ENCODE assay signal across 12 cellular contexts in the genomic region with DNA sequence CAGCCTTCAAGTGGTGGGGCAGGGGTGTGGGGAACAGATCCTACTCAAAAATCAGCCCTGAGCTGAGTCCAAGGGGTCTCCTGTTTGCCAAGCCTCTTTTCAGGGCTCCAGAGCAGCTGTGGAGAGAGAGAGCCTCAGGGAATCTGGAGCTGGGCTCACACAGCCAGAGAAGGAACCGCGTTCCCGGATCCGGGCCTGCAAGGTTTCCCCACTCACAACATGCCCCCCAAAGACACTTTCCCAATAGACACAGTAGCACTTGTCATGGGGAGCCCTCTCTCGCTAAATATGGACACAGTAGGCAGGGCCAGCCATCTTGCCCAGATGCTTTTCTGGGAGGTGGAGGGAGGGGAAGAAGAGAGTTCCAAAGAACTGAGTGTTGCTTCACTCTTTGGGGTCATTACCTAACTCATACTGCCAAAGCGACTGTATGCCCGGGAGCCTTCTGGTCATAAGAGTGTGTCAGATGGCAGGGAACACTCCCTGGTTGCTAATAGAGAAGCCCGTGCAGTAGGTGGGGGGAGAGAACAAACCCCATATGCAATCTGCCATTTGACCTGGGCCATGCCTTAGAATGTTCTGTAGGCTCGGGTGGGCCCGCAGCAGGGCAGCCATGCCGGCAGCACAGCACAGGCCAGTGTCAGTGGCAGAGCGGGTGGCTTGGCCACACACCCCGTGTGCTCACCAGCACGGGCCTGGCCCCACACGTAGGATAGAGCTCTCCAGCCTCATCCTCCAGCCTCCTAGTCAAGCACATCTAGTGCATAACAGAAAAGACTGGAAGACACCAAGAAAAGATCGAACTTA.
DNase-seq lines count a peak whose midpoint lies in the region; ATAC-seq and TF ChIP-seq lines count a peak whose summit lies in the region.
"Had no signal": no experiment of that assay in that cellular context is flagged by ENCODE, and none has a peak within 500 bp of the region (broad histone marks: within the 10 kb centered on the region; RNA-seq: fewer than 3 reads in every experiment).

No MANE protein-coding gene starts in this region.

- H3K4me1 ChIP-seq in right lobe of liver = peaks cover 0 to 41% (median 10%) of the 10 kb centered on the region in 4 donors

- H3K27me3 Mint-ChIP-seq in activated naive CD8-positive, alpha-beta T cell treated with anti-CD3 and anti-CD28 coated beads, Interleukin-2, amount 10 ng/mL, durations not matched to agents 7 days and 5 days = no peaks in the 10 kb centered on the region
- H3K27me3 Mint-ChIP-seq in activated naive CD8-positive, alpha-beta T cell treated with anti-CD3 and anti-CD28 coated beads, Interleukin-2, amount 50 U/mL, for 24 hours = no peaks in the 10 kb centered on the region
- no peaks in the 10 kb centered on the region for H3K27me3 Mint-ChIP-seq in MCF 10A (ENCODE audit: insufficient read depth, unreplicated experiment)
- no peaks in the 10 kb centered on the region for H3K27me3 Mint-ChIP-seq in activated CD4-positive, alpha-beta T cell treated with anti-CD3 and anti-CD28 coated beads for 36 hours

- no peaks in the 10 kb centered on the region for H3K9me3 ChIP-seq in right lobe of liver
- H3K9me3 ChIP-seq: adrenal gland had no signal

- H3K4me3 Mint-ChIP-seq in activated naive CD8-positive, alpha-beta T cell treated with anti-CD3 and anti-CD28 coated beads, Interleukin-2, amount 10 ng/mL, durations not matched to agents 7 days and 5 days = no peak overlapping the region
- no peak overlapping the region for H3K4me3 Mint-ChIP-seq in activated naive CD8-positive, alpha-beta T cell treated with anti-CD3 and anti-CD28 coated beads, Interleukin-2, amount 50 U/mL, for 24 hours
- peak overlapping the region; percentile 52 for H3K4me3 Mint-ChIP-seq in MCF 10A (ENCODE audit: unreplicated experiment)
- no peak overlapping the region for H3K4me3 Mint-ChIP-seq in activated CD4-positive, alpha-beta T cell treated with anti-CD3 and anti-CD28 coated beads for 36 hours
- H3K4me3 Mint-ChIP-seq: endodermal cell had no signal

- no peak for ATAC-seq in activated naive CD8-positive, alpha-beta T cell treated with anti-CD3 and anti-CD28 coated beads, Interleukin-2, amount 10 ng/mL, durations not matched to agents 7 days and 5 days (ENCODE audit: low read depth)
- no peak for ATAC-seq in activated naive CD8-positive, alpha-beta T cell treated with anti-CD3 and anti-CD28 coated beads, Interleukin-2, amount 50 U/mL, for 24 hours
- ATAC-seq in right lobe of liver (peak in 3 of 4 donors; percentile 4 to 66 (median 40)), GM19395 (IDR thresholded peaks at IDR 0.05; ENCODE audit: unreplicated experiment) (no peak)
- ATAC-seq in activated CD4-positive, alpha-beta T cell treated with anti-CD3 and anti-CD28 coated beads for 36 hours = no peak

- intact Hi-C loops in MCF 10A (cut with micrococcal nuclease) = loop anchor here (1.0 to 10.0 kb wide), 4 partner anchors 67 to 229 kb away; a partner anchor contains a TSS
- intact Hi-C loops in right lobe of liver (cut with DNase I) = no loop called here
- intact Hi-C loops in activated CD4-positive, alpha-beta T cell treated with anti-CD3 and anti-CD28 coated beads for 36 hours (cut with DNase I, micrococcal nuclease) = no loop called here

- BruUV-seq in MCF 10A (replicated peaks; lab: Mats Ljungman, UMichigan) = no TSS peak

- no peaks in the 10 kb centered on the region for H3K27me3 ChIP-seq in right lobe of liver
- H3K27me3 ChIP-seq: adrenal gland had no signal

- POLR2A ChIA-PET in activated naive CD8-positive, alpha-beta T cell treated with anti-CD3 and anti-CD28 coated beads, Interleukin-2, amount 10 ng/mL, durations not matched to agents 7 days and 5 days (lab: Charles Lee) = interaction anchor here (1.0 to 1.1 kb wide), 2 partner anchors 10 to 89 kb away, joined by 3 to 4 read pairs; no protein-coding TSS in a partner anchor
- POLR2A ChIA-PET in MCF 10A (lab: Yijun Ruan, JAX) = interaction anchor here (0.7 to 2.1 kb wide), 6 partner anchors 25 to 151 kb away, joined by 3 to 11 read pairs (median 4); a partner anchor contains a TSS
- POLR2A ChIA-PET in activated CD4-positive, alpha-beta T cell treated with anti-CD3 and anti-CD28 coated beads for 36 hours (lab: Charles Lee) = no interaction called here

- peak overlapping the region; percentile 48 for H3K27ac Mint-ChIP-seq in activated naive CD8-positive, alpha-beta T cell treated with anti-CD3 and anti-CD28 coated beads, Interleukin-2, amount 10 ng/mL, durations not matched to agents 7 days and 5 days
- H3K27ac Mint-ChIP-seq in activated naive CD8-positive, alpha-beta T cell treated with anti-CD3 and anti-CD28 coated beads, Interleukin-2, amount 50 U/mL, for 24 hours = no peak overlapping the region
- H3K27ac Mint-ChIP-seq in MCF 10A (ENCODE audit: low read depth, unreplicated experiment) = peak overlapping the region; percentile 94
- no peak overlapping the region for H3K27ac Mint-ChIP-seq in activated CD4-positive, alpha-beta T cell treated with anti-CD3 and anti-CD28 coated beads for 36 hours
- H3K27ac Mint-ChIP-seq: endodermal cell had no signal

- TF ChIP-seq CTCF in MCF 10A (IDR thresholded peaks at IDR 0.05; ENCODE audit: unreplicated experiment) (no peak), right lobe of liver (IDR thresholded peaks at IDR 0.05) (no peak)

- TF ChIP-seq POLR2A in right lobe of liver (IDR thresholded peaks at IDR 0.05) = no peak

- no peaks in the 10 kb centered on the region for H3K9me3 Mint-ChIP-seq in activated naive CD8-positive, alpha-beta T cell treated with anti-CD3 and anti-CD28 coated beads, Interleukin-2, amount 10 ng/mL, durations not matched to agents 7 days and 5 days
- H3K9me3 Mint-ChIP-seq in activated naive CD8-positive, alpha-beta T cell treated with anti-CD3 and anti-CD28 coated beads, Interleukin-2, amount 50 U/mL, for 24 hours = no peaks in the 10 kb centered on the region
- H3K9me3 Mint-ChIP-seq in MCF 10A (ENCODE audit: unreplicated experiment) = no peaks in the 10 kb centered on the region
- no peaks in the 10 kb centered on the region for H3K9me3 Mint-ChIP-seq in activated CD4-positive, alpha-beta T cell treated with anti-CD3 and anti-CD28 coated beads for 36 hours (ENCODE audit: low read depth)
- H3K9me3 Mint-ChIP-seq: endodermal cell had no signal

- H3K4me3 ChIP-seq in right lobe of liver = no peak overlapping the region
- H3K4me3 ChIP-seq: adrenal gland had no signal

- peaks cover 54% of the 10 kb centered on the region for H3K36me3 Mint-ChIP-seq in activated naive CD8-positive, alpha-beta T cell treated with anti-CD3 and anti-CD28 coated beads, Interleukin-2, amount 10 ng/mL, durations not matched to agents 7 days and 5 days
- H3K36me3 Mint-ChIP-seq in activated naive CD8-positive, alpha-beta T cell treated with anti-CD3 and anti-CD28 coated beads, Interleukin-2, amount 50 U/mL, for 24 hours (ENCODE audit: low read depth) = peaks cover 32% of the 10 kb centered on the region
- H3K36me3 Mint-ChIP-seq in MCF 10A (ENCODE audit: insufficient read depth, unreplicated experiment) = peaks cover 15% of the 10 kb centered on the region
- peaks cover 22% of the 10 kb centered on the region for H3K36me3 Mint-ChIP-seq in activated CD4-positive, alpha-beta T cell treated with anti-CD3 and anti-CD28 coated beads for 36 hours (ENCODE audit: low read depth)

- peaks cover 0 to 2% (median 0%) of the 10 kb centered on the region in 4 donors for H3K36me3 ChIP-seq in right lobe of liver
- H3K36me3 ChIP-seq: adrenal gland had no signal

- H3K27ac ChIP-seq in right lobe of liver = no peak overlapping the region
- H3K27ac ChIP-seq: adrenal gland had no signal

- H3K4me1 Mint-ChIP-seq in activated naive CD8-positive, alpha-beta T cell treated with anti-CD3 and anti-CD28 coated beads, Interleukin-2, amount 10 ng/mL, durations not matched to agents 7 days and 5 days = peaks cover 78% of the 10 kb centered on the region
- peaks cover 71% of the 10 kb centered on the region for H3K4me1 Mint-ChIP-seq in activated naive CD8-positive, alpha-beta T cell treated with anti-CD3 and anti-CD28 coated beads, Interleukin-2, amount 50 U/mL, for 24 hours
- H3K4me1 Mint-ChIP-seq in MCF 10A (ENCODE audit: insufficient read depth, unreplicated experiment) = peaks cover 64% of the 10 kb centered on the region
- peaks cover 62% of the 10 kb centered on the region for H3K4me1 Mint-ChIP-seq in activated CD4-positive, alpha-beta T cell treated with anti-CD3 and anti-CD28 coated beads for 36 hours

- WGBS in right lobe of liver (ENCODE audit: insufficient coverage, low coverage, low lambda C conversion rate, missing lambda C conversion rate) = 74% methylated on average over 8 of the region's 16 CpGs

- no peak for DNase-seq in activated naive CD8-positive, alpha-beta T cell treated with anti-CD3 and anti-CD28 coated beads, Interleukin-2, amount 10 ng/mL, durations not matched to agents 7 days and 5 days
- DNase-seq in activated naive CD8-positive, alpha-beta T cell treated with anti-CD3 and anti-CD28 coated beads, Interleukin-2, amount 50 U/mL, for 24 hours = no peak
- DNase-seq in MCF 10A (ENCODE audit: unreplicated experiment) = peak; percentile 96
- DNase-seq in right lobe of liver = no peak
- no peak for DNase-seq in inferior parietal cortex (ENCODE audit: extremely low spot score)
- no peak for DNase-seq in activated CD4-positive, alpha-beta T cell treated with anti-CD3 and anti-CD28 coated beads for 36 hours
- DNase-seq in germinal center (ENCODE audit: low spot score) = no peak
- DNase-seq: activated CD4-positive, alpha-beta T cell treated with anti-CD3 and anti-CD28 coated beads, Interleukin-2, amount 50 U/mL, for 1 hour; endodermal cell; NCI-H2029 had no signal

- CTCF ChIA-PET in MCF 10A (lab: Yijun Ruan, JAX) = interaction anchor here (0.6 to 4.4 kb wide), 2 partner anchors 19 to 121 kb away, joined by 3 to 23 read pairs; a partner anchor contains a TSS
- CTCF ChIA-PET in activated CD4-positive, alpha-beta T cell treated with anti-CD3 and anti-CD28 coated beads for 36 hours (lab: Charles Lee) = no interaction called here

Comparison
In these comparisons a context has a peak if more than half of its experiments do, and no peak if none do; other contexts are left out.
1. H3K27ac Mint-ChIP-seq: peak in activated naive CD8-positive, alpha-beta T cell treated with anti-CD3 and anti-CD28 coated beads, Interleukin-2, amount 10 ng/mL, durations not matched to agents 7 days and 5 days (single experiment) and MCF 10A (single experiment); none in activated naive CD8-positive, alpha-beta T cell treated with anti-CD3 and anti-CD28 coated beads, Interleukin-2, amount 50 U/mL, for 24 hours (single experiment) and activated CD4-positive, alpha-beta T cell treated with anti-CD3 and anti-CD28 coated beads for 36 hours (single experiment).
2. ATAC-seq: peak in right lobe of liver (3 of 4); none in activated naive CD8-positive, alpha-beta T cell treated with anti-CD3 and anti-CD28 coated beads, Interleukin-2, amount 10 ng/mL, durations not matched to agents 7 days and 5 days (single experiment), activated naive CD8-positive, alpha-beta T cell treated with anti-CD3 and anti-CD28 coated beads, Interleukin-2, amount 50 U/mL, for 24 hours (single experiment), GM19395 (single experiment) and activated CD4-positive, alpha-beta T cell treated with anti-CD3 and anti-CD28 coated beads for 36 hours (single experiment).